In genomic region chr17:43401293-43401692, GRCh38 we compare ENCODE assay signal across 10 cellular contexts. TPM values are rescaled to one million over a fixed set of nuclear protein-coding genes. Genes with fewer than 3 reads are reported as not detected.
DNase-seq lines count a peak whose midpoint lies in the region; ATAC-seq, FAIRE-seq and TF ChIP-seq lines count a peak whose summit lies in the region.
"Had no signal": no experiment of that assay in that cellular context is flagged by ENCODE, and none has a peak within 500 bp of the region (broad histone marks: within the 10 kb centered on the region; RNA-seq: fewer than 3 reads in every experiment).

No MANE protein-coding gene starts in this region.

- H4K20me1 ChIP-seq in osteoblast (ENCODE audit: insufficient read depth, low read length), result peaks cover 7% of the 10 kb centered on the region

- peaks cover 41% of the 10 kb centered on the region for H3K79me2 ChIP-seq in osteoblast (ENCODE audit: insufficient read depth, low read length)

- ATAC-seq in GM21576 (IDR thresholded peaks at IDR 0.05; ENCODE audit: unreplicated experiment), result no peak
- no peak for ATAC-seq in activated CD8-positive, alpha-beta memory T cell treated with anti-CD3 and anti-CD28 coated beads, Interleukin-2, amount 10 ng/mL, durations not matched to agents 7 days and 5 days
- ATAC-seq in HG03521 (IDR thresholded peaks at IDR 0.05; ENCODE audit: unreplicated experiment), result no peak
- ATAC-seq in T-helper 17 cell, result no peak

- H3K4me1 ChIP-seq in CD8-positive, alpha-beta memory T cell (ENCODE audit: insufficient read depth, low read length), result peaks cover 11% of the 10 kb centered on the region
- peaks cover 37% of the 10 kb centered on the region for H3K4me1 ChIP-seq in osteoblast (ENCODE audit: insufficient read depth, low read length)

- DNase-seq in CD8-positive, alpha-beta memory T cell, result no peak
- DNase-seq in RCC 7860 (ENCODE audit: low spot score) (peak; percentile 91), fibroblast of gingiva (ENCODE audit: low read depth) (peak; percentile 88), osteoblast (ENCODE audit: insufficient read length, low spot score, missing footprints) (peak; percentile 97), T-helper 17 cell (no peak)
- DNase-seq in activated CD8-positive, alpha-beta memory T cell treated with anti-CD3 and anti-CD28 coated beads, Interleukin-2, amount 10 ng/mL, durations not matched to agents 7 days and 5 days, result no peak
- DNase-seq: NCI-H1436 treated with DMSO at 0.1 percent for 48 hours had no signal

- CTCF ChIA-PET in CD8-positive, alpha-beta memory T cell (lab: Charles Lee), result interaction anchor here (11.9 kb wide), 1 partner anchor 83 kb away, joined by 130 read pairs; the partner anchor contains the start of gene DHX8
- CTCF ChIA-PET in activated CD8-positive, alpha-beta memory T cell treated with anti-CD3 and anti-CD28 coated beads, Interleukin-2, amount 10 ng/mL, durations not matched to agents 7 days and 5 days (lab: Charles Lee), result interaction anchor here (2.0 to 5.0 kb wide), 2 partner anchors 9 to 82 kb away, joined by 7 to 69 read pairs; partner anchors contain the start of gene DHX8

- H3K27me3 ChIP-seq in CD8-positive, alpha-beta memory T cell (ENCODE audit: insufficient read depth, low read length, poor library complexity, severe bottlenecking), result no peaks in the 10 kb centered on the region
- no peaks in the 10 kb centered on the region for H3K27me3 ChIP-seq in osteoblast (ENCODE audit: insufficient read depth, low read length)

- H3K36me3 ChIP-seq in CD8-positive, alpha-beta memory T cell (ENCODE audit: insufficient read depth, low read length), result no peaks in the 10 kb centered on the region
- H3K36me3 ChIP-seq in osteoblast (ENCODE audit: insufficient read depth, low read length), result peaks cover 5% of the 10 kb centered on the region

- H3K27ac Mint-ChIP-seq in CD8-positive, alpha-beta memory T cell, result peak overlapping the region in 4 of 8 donors; percentile 7 to 66 (median 54)
- H3K27ac Mint-ChIP-seq in activated CD8-positive, alpha-beta memory T cell treated with anti-CD3 and anti-CD28 coated beads, Interleukin-2, amount 10 ng/mL, durations not matched to agents 7 days and 5 days, result no peak overlapping the region
- H3K27ac Mint-ChIP-seq in T-helper 17 cell, result no peak overlapping the region
- H3K27ac Mint-ChIP-seq: activated T-helper 2 cell treated with anti-CD3 and anti-CD28 coated beads, Interferon-gamma antibody, Interleukin-2, Interleukin-4, amounts not matched to agents 10 μg/mL and 5 μg/mL and 100 μg/mL, durations not matched to agents 14 hours and 24 hours and 36 hours had no signal

- H3K27ac ChIP-seq in CD8-positive, alpha-beta memory T cell (ENCODE audit: low read depth, low read length), result no peak overlapping the region
- H3K27ac ChIP-seq in osteoblast (ENCODE audit: low read depth, low read length), result peak overlapping the region; percentile 96

- H3K36me3 Mint-ChIP-seq in CD8-positive, alpha-beta memory T cell, result peaks cover 0 to 4% (median 0%) of the 10 kb centered on the region in 3 donors
- H3K36me3 Mint-ChIP-seq in activated CD8-positive, alpha-beta memory T cell treated with anti-CD3 and anti-CD28 coated beads, Interleukin-2, amount 10 ng/mL, durations not matched to agents 7 days and 5 days, result no peaks in the 10 kb centered on the region
- H3K36me3 Mint-ChIP-seq in T-helper 17 cell (ENCODE audit: low read depth), result no peaks in the 10 kb centered on the region

- H3K4me3 Mint-ChIP-seq in CD8-positive, alpha-beta memory T cell, result peak overlapping the region in 4 of 7 donors; percentile 2 to 88 (median 64)
- no peak overlapping the region for H3K4me3 Mint-ChIP-seq in activated CD8-positive, alpha-beta memory T cell treated with anti-CD3 and anti-CD28 coated beads, Interleukin-2, amount 10 ng/mL, durations not matched to agents 7 days and 5 days
- H3K4me3 Mint-ChIP-seq in T-helper 17 cell, result no peak overlapping the region

- no peaks in the 10 kb centered on the region for H3K9me3 Mint-ChIP-seq in CD8-positive, alpha-beta memory T cell
- H3K9me3 Mint-ChIP-seq in activated CD8-positive, alpha-beta memory T cell treated with anti-CD3 and anti-CD28 coated beads, Interleukin-2, amount 10 ng/mL, durations not matched to agents 7 days and 5 days (ENCODE audit: low read depth), result no peaks in the 10 kb centered on the region
- H3K9me3 Mint-ChIP-seq: activated T-helper 2 cell treated with anti-CD3 and anti-CD28 coated beads, Interferon-gamma antibody, Interleukin-2, Interleukin-4, amounts not matched to agents 10 μg/mL and 5 μg/mL and 100 μg/mL, durations not matched to agents 14 hours and 24 hours and 36 hours had no signal

- no peak overlapping the region for H3K4me3 ChIP-seq in CD8-positive, alpha-beta memory T cell (ENCODE audit: low read length)
- H3K4me3 ChIP-seq in osteoblast (ENCODE audit: insufficient read depth, low read length), result peak overlapping the region; percentile 89

- no peak for TF ChIP-seq CTCF in osteoblast (IDR thresholded peaks at IDR 0.05; ENCODE audit: extremely low read depth, low read depth, low read length)

- peaks cover 0 to 4% of the 10 kb centered on the region in 2 donors for H3K27me3 Mint-ChIP-seq in CD8-positive, alpha-beta memory T cell
- H3K27me3 Mint-ChIP-seq in activated CD8-positive, alpha-beta memory T cell treated with anti-CD3 and anti-CD28 coated beads, Interleukin-2, amount 10 ng/mL, durations not matched to agents 7 days and 5 days, result peaks cover 5% of the 10 kb centered on the region
- H3K27me3 Mint-ChIP-seq in T-helper 17 cell, result no peaks in the 10 kb centered on the region

- H2AFZ ChIP-seq in osteoblast (ENCODE audit: low read length), result no peak overlapping the region

- peak; percentile 97 for FAIRE-seq in RCC 7860 (lab: Jason Lieb, UNC)

- POLR2A ChIA-PET in CD8-positive, alpha-beta memory T cell (lab: Charles Lee), result no interaction called here

- H3K9me3 ChIP-seq in CD8-positive, alpha-beta memory T cell (ENCODE audit: low read length), result no peaks in the 10 kb centered on the region
- H3K9me3 ChIP-seq in osteoblast (ENCODE audit: low read depth, low read length) (no peaks in the 10 kb centered on the region), T-helper 17 cell (ENCODE audit: control insufficient read depth, low read length, poor library complexity, severe bottlenecking) (no peaks in the 10 kb centered on the region)

- peak overlapping the region; percentile 98 for H3K4me2 ChIP-seq in osteoblast (ENCODE audit: insufficient read depth, low read length)

- H3K4me1 Mint-ChIP-seq in CD8-positive, alpha-beta memory T cell, result peaks cover 28 to 34% (median 30%) of the 10 kb centered on the region in 3 donors
- peaks cover 15% of the 10 kb centered on the region for H3K4me1 Mint-ChIP-seq in activated CD8-positive, alpha-beta memory T cell treated with anti-CD3 and anti-CD28 coated beads, Interleukin-2, amount 10 ng/mL, durations not matched to agents 7 days and 5 days
- H3K4me1 Mint-ChIP-seq in T-helper 17 cell, result peaks cover 27% of the 10 kb centered on the region

RNA-seq across cellular contexts. Expression of gene ARL4D, which starts 2.5 kb away (rescaled TPM):
- 1 to 10 TPM; 1.9 to 2.3 TPM for total RNA-seq in CD8-positive, alpha-beta memory T cell
- polyA plus RNA-seq in CD8-positive, alpha-beta memory T cell, result 1.9 TPM
- total RNA-seq in osteoblast, result 12.1 and 18.8 TPM in 2 replicates
- total RNA-seq in activated CD8-positive, alpha-beta memory T cell treated with anti-CD3 and anti-CD28 coated beads, Interleukin-2, amount 10 ng/mL, durations not matched to agents 7 days and 5 days, result 1 to 10 TPM; 2.5 to 3.2 TPM
- 1 to 10 TPM; 1.1 to 2.0 TPM for total RNA-seq in T-helper 17 cell

Comparison
In these comparisons a context has a peak if more than half of its experiments do, and no peak if none do; other contexts are left out.
1. DNase-seq: peak in RCC 7860 (single experiment), fibroblast of gingiva (single experiment) and osteoblast (single experiment); none in CD8-positive, alpha-beta memory T cell (0 of 5), activated CD8-positive, alpha-beta memory T cell treated with anti-CD3 and anti-CD28 coated beads, Interleukin-2, amount 10 ng/mL, durations not matched to agents 7 days and 5 days (single experiment) and T-helper 17 cell (0 of 3).
2. H3K4me3 Mint-ChIP-seq: peak in CD8-positive, alpha-beta memory T cell (4 of 7); none in activated CD8-positive, alpha-beta memory T cell treated with anti-CD3 and anti-CD28 coated beads, Interleukin-2, amount 10 ng/mL, durations not matched to agents 7 days and 5 days (single experiment) and T-helper 17 cell (single experiment).